Comparison of ENCODE assay signal across 1 cellular context in the genomic region with DNA sequence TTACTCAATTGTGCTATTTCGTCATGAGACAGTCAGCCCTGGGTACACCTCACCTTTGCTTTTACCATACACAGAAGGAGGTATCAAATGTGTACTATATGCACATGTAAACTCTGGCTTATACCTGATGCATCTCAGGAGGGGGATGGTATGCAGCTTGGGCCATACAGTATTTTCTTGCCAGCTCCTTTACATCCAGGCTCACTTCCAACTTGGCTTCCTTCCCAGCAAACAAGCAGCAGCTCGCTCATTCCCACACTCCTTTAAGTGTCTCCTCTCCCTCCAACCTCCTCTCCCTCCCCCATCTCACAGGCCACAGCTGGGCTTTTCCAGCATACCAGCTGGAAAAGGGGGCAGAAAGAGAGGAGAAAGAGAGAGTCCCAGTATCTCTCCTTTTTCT.
TF ChIP-seq lines count a peak whose summit lies in the region.

No MANE protein-coding gene starts in this region.

TF ChIP-seq in HEK293, 187 proteins besides CTCF, POLR2A, EP300 and RAD21 (continued from another document):
- TF ChIP-seq, protein P1, sequence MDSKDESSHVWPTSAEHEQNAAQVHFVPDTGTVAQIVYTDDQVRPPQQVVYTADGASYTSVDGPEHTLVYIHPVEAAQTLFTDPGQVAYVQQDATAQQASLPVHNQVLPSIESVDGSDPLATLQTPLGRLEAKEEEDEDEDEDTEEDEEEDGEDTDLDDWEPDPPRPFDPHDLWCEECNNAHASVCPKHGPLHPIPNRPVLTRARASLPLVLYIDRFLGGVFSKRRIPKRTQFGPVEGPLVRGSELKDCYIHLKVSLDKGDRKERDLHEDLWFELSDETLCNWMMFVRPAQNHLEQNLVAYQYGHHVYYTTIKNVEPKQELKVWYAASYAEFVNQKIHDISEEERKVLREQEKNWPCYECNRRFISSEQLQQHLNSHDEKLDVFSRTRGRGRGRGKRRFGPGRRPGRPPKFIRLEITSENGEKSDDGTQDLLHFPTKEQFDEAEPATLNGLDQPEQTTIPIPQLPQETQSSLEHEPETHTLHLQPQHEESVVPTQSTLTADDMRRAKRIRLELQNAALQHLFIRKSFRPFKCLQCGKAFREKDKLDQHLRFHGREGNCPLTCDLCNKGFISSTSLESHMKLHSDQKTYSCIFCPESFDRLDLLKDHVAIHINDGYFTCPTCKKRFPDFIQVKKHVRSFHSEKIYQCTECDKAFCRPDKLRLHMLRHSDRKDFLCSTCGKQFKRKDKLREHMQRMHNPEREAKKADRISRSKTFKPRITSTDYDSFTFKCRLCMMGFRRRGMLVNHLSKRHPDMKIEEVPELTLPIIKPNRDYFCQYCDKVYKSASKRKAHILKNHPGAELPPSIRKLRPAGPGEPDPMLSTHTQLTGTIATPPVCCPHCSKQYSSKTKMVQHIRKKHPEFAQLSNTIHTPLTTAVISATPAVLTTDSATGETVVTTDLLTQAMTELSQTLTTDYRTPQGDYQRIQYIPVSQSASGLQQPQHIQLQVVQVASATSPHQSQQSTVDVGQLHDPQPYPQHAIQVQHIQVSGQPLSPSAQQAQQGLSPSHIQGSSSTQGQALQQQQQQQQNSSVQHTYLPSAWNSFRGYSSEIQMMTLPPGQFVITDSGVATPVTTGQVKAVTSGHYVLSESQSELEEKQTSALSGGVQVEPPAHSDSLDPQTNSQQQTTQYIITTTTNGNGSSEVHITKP (tag by site-specific recombination; IDR thresholded peaks at IDR 0.05) = peak; percentile 67; the same call in 1 of the 2 replicates
